In genomic region chr1:220267630-220268029, GRCh38 we compare ENCODE assay signal across 26 cellular contexts.
"Had no signal": no experiment of that assay in that cellular context is flagged by ENCODE, and none has a peak within 500 bp of the region (broad histone marks: within the 10 kb centered on the region; RNA-seq: fewer than 3 reads in every experiment).

No MANE protein-coding gene starts in this region.

- H3K36me3 ChIP-seq: ovary, thoracic aorta had no signal

- H3K9me3 ChIP-seq: gastrocnemius medialis, ovary, psoas muscle, thoracic aorta, upper lobe of left lung had no signal

- H3K4me3 Mint-ChIP-seq: natural killer cell; stimulated activated naive B cell treated with anti-CD40 and anti-IgM and Interleukin-4, amounts not matched to agents 10 μg/mL and 1 μg/mL and 100 μg/mL, for 72 hours had no signal

- H3K9me3 Mint-ChIP-seq: natural killer cell; stimulated activated naive CD8-positive, alpha-beta T cell treated with anti-CD3 and anti-CD28 coated beads, Interleukin-15, Interleukin-2, amounts not matched to agents 100 ng/mL and 50 ng/mL, for 24 hours had no signal

- H3K36me3 Mint-ChIP-seq: natural killer cell had no signal

- ATAC-seq: esophagus mucosa; gastrocnemius medialis; left lobe of liver; natural killer cell; psoas muscle; right cardiac atrium; stimulated activated naive B cell treated with anti-CD40 and anti-IgM and Interleukin-4, amounts not matched to agents 10 μg/mL and 1 μg/mL and 100 μg/mL, for 72 hours had no signal

- H3K4me2 ChIP-seq: hepatocyte had no signal

- H3K27ac ChIP-seq: dorsolateral prefrontal cortex, epithelial cell of prostate, gastrocnemius medialis, hepatocyte, ovary, psoas muscle, skin epidermis, spleen, thoracic aorta, tibial nerve, upper lobe of left lung had no signal

- H3K27me3 ChIP-seq: dorsolateral prefrontal cortex, gastrocnemius medialis, hepatocyte, ovary, spleen, tibial nerve, upper lobe of left lung had no signal

- H3K27me3 Mint-ChIP-seq: stimulated activated naive B cell treated with anti-CD40 and anti-IgM and Interleukin-4, amounts not matched to agents 10 μg/mL and 1 μg/mL and 100 μg/mL, for 72 hours; stimulated activated naive CD8-positive, alpha-beta T cell treated with anti-CD3 and anti-CD28 coated beads, Interleukin-15, Interleukin-2, amounts not matched to agents 100 ng/mL and 50 ng/mL, for 24 hours had no signal

- H3K27ac Mint-ChIP-seq: natural killer cell; stimulated activated naive B cell treated with anti-CD40 and anti-IgM and Interleukin-4, amounts not matched to agents 10 μg/mL and 1 μg/mL and 100 μg/mL, for 72 hours; stimulated activated naive CD8-positive, alpha-beta T cell treated with anti-CD3 and anti-CD28 coated beads, Interleukin-15, Interleukin-2, amounts not matched to agents 100 ng/mL and 50 ng/mL, for 24 hours had no signal

- DNase-seq: cortex of kidney; dorsolateral prefrontal cortex; effector CD4-positive, alpha-beta T cell; foreskin fibroblast; gastrocnemius medialis; head of caudate nucleus; kidney; mesenchymal stem cell; natural killer cell; occipital lobe; ovary; posterior cingulate gyrus; psoas muscle; right cardiac atrium; spleen; stimulated activated naive B cell treated with anti-CD40 and anti-IgM and Interleukin-4, amounts not matched to agents 10 μg/mL and 1 μg/mL and 100 μg/mL, for 72 hours; upper lobe of left lung had no signal

- H2AFZ ChIP-seq: hepatocyte had no signal

- H3K4me3 ChIP-seq: dorsolateral prefrontal cortex, gastrocnemius medialis, hepatocyte, ovary, psoas muscle, skin epidermis, spleen, thoracic aorta, tibial nerve, upper lobe of left lung had no signal

- FAIRE-seq: kidney, urothelium cell line had no signal
